Comparison of ENCODE assay signal across 1 cellular context in genomic region chr3:165783383-165783782, GRCh38.
TF ChIP-seq lines count a peak whose summit lies in the region.

No MANE protein-coding gene starts in this region.

TF ChIP-seq in liver, 16 proteins besides CTCF, POLR2A, EP300 and RAD21 (continued from another document):
- TF ChIP-seq ZBTB33 (IDR thresholded peaks at IDR 0.05), result peak; percentile 65
- peak; percentile 73 for TF ChIP-seq HNF4G (IDR thresholded peaks at IDR 0.05)
- TF ChIP-seq YY1 (IDR thresholded peaks at IDR 0.05), result peak; percentile 77
- no peak for TF ChIP-seq GABPA (IDR thresholded peaks at IDR 0.05 in 1 of 2, conservative IDR thresholded peaks at IDR 0.05 in 1 of 2)
- TF ChIP-seq JUND (IDR thresholded peaks at IDR 0.05), result peak; percentile 56 to 79
- TF ChIP-seq NR2F2 (IDR thresholded peaks at IDR 0.05), result no peak
